Comparison of ENCODE assay signal across 18 cellular contexts in genomic region chr12:1639538-1639937, GRCh38. TPM values are rescaled to one million over a fixed set of nuclear protein-coding genes. Genes with fewer than 3 reads are reported as not detected.
"Had no signal": no experiment of that assay in that cellular context is flagged by ENCODE, and none has a peak within 500 bp of the region (broad histone marks: within the 10 kb centered on the region; RNA-seq: fewer than 3 reads in every experiment).

No MANE protein-coding gene starts in this region.

- H3K27me3 ChIP-seq: brain microvascular endothelial cell had no signal

- H3K4me3 Mint-ChIP-seq: activated CD8-positive, alpha-beta T cell treated with anti-CD3 and anti-CD28 coated beads, Interleukin-2, amount 10 ng/mL, durations not matched to agents 7 days and 5 days; activated naive CD8-positive, alpha-beta T cell treated with anti-CD3 and anti-CD28 coated beads for 36 hours; effector memory CD8-positive, alpha-beta T cell; naive B cell; stimulated activated naive B cell treated with anti-CD40 and anti-IgM and Interleukin-4, amounts not matched to agents 10 μg/mL and 1 μg/mL and 100 μg/mL, for 72 hours; T-helper 1 cell treated with Interleukin-12 subunit alpha and Interleukin-12 subunit beta and Interleukin-4 antibody, amounts not matched to agents 30 μg/mL and 1 μg/mL, for 36 hours had no signal

- H3K36me3 Mint-ChIP-seq: activated naive CD8-positive, alpha-beta T cell treated with anti-CD3 and anti-CD28 coated beads for 36 hours; naive B cell had no signal

- H3K36me3 ChIP-seq: brain microvascular endothelial cell had no signal

- DNase-seq: activated CD4-positive, alpha-beta T cell treated with anti-CD3 and anti-CD28 coated beads for 4 hours; activated CD8-positive, alpha-beta memory T cell treated with anti-CD3 and anti-CD28 coated beads, Interleukin-2, amount 50 U/mL, for 4 hours; activated CD8-positive, alpha-beta T cell treated with anti-CD3 and anti-CD28 coated beads, Interleukin-2, amount 10 ng/mL, durations not matched to agents 7 days and 5 days; activated gamma-delta T cell treated with Interleukin-2 at 50 U/mL for 16 hours; activated naive CD8-positive, alpha-beta T cell treated with anti-CD3 and anti-CD28 coated beads for 36 hours; activated T-cell treated with anti-CD3 and anti-CD28 coated beads, Interleukin-2, amount 50 U/mL, for 48 hours; brain microvascular endothelial cell; cerebellar nuclear complex; dermis blood vessel endothelial cell; effector memory CD8-positive, alpha-beta T cell; foreskin melanocyte; kidney glomerular epithelial cell; midbrain; naive B cell; stimulated activated CD4-positive, alpha-beta T cell treated with anti-CD3 and anti-CD28 coated beads, Interleukin-2, amount 100 ng/mL, for 48 hours; stimulated activated naive B cell treated with anti-CD40 and anti-IgM and Interleukin-4, amounts not matched to agents 10 μg/mL and 1 μg/mL and 100 μg/mL, for 72 hours; trophoblast cell had no signal

- H3K27ac ChIP-seq: brain microvascular endothelial cell had no signal

- H3K4me1 Mint-ChIP-seq: activated naive CD8-positive, alpha-beta T cell treated with anti-CD3 and anti-CD28 coated beads for 36 hours had no signal

- H3K9me3 Mint-ChIP-seq: activated naive CD8-positive, alpha-beta T cell treated with anti-CD3 and anti-CD28 coated beads for 36 hours; effector memory CD8-positive, alpha-beta T cell; naive B cell; stimulated activated naive B cell treated with anti-CD40 and anti-IgM and Interleukin-4, amounts not matched to agents 10 μg/mL and 1 μg/mL and 100 μg/mL, for 72 hours; T-helper 1 cell treated with Interleukin-12 subunit alpha and Interleukin-12 subunit beta and Interleukin-4 antibody, amounts not matched to agents 30 μg/mL and 1 μg/mL, for 36 hours had no signal

- ATAC-seq: activated CD8-positive, alpha-beta T cell treated with anti-CD3 and anti-CD28 coated beads, Interleukin-2, amount 10 ng/mL, durations not matched to agents 7 days and 5 days; effector memory CD8-positive, alpha-beta T cell; stimulated activated naive B cell treated with anti-CD40 and anti-IgM and Interleukin-4, amounts not matched to agents 10 μg/mL and 1 μg/mL and 100 μg/mL, for 72 hours had no signal

- H3K27ac Mint-ChIP-seq: activated CD8-positive, alpha-beta T cell treated with anti-CD3 and anti-CD28 coated beads, Interleukin-2, amount 10 ng/mL, durations not matched to agents 7 days and 5 days; activated naive CD8-positive, alpha-beta T cell treated with anti-CD3 and anti-CD28 coated beads for 36 hours; effector memory CD8-positive, alpha-beta T cell; stimulated activated naive B cell treated with anti-CD40 and anti-IgM and Interleukin-4, amounts not matched to agents 10 μg/mL and 1 μg/mL and 100 μg/mL, for 72 hours; T-helper 1 cell treated with Interleukin-12 subunit alpha and Interleukin-12 subunit beta and Interleukin-4 antibody, amounts not matched to agents 30 μg/mL and 1 μg/mL, for 36 hours had no signal

RNA-seq across cellular contexts. Expression of gene WNT5B, which starts 10.5 kb away (rescaled TPM):
- total RNA-seq: activated CD8-positive, alpha-beta T cell treated with anti-CD3 and anti-CD28 coated beads, Interleukin-2, amount 10 ng/mL, durations not matched to agents 7 days and 5 days had no signal
